In genomic region chr11:31870609-31871309, GRCh38 we compare ENCODE assay signal across 8 cellular contexts. TPM values are rescaled to one million over a fixed set of nuclear protein-coding genes. Genes with fewer than 3 reads are reported as not detected.
DNase-seq lines count a peak whose midpoint lies in the region; ATAC-seq and TF ChIP-seq lines count a peak whose summit lies in the region.

No MANE protein-coding gene starts in this region.

- peak; percentile 100 for TF ChIP-seq CTCF in A673 (conservative IDR thresholded peaks at IDR 0.05; ENCODE audit: low read depth, low read length)
- TF ChIP-seq CTCF in GM10248 (IDR thresholded peaks at IDR 0.05; ENCODE audit: control extremely low read depth, extremely low read depth, low read depth, missing control alignments): peak; percentile 60
- TF ChIP-seq CTCF in gastroesophageal sphincter (IDR thresholded peaks at IDR 0.05): peak in 3 of 4 experiments; percentile 18 to 66 (median 21)
- TF ChIP-seq CTCF in progenitor cell of endocrine pancreas (IDR thresholded peaks at IDR 0.05; ENCODE audit: unreplicated experiment): peak; percentile 74

- H3K36me3 ChIP-seq in A673 (ENCODE audit: insufficient read depth, low read length, poor library complexity, severe bottlenecking) (no peaks in the 10 kb centered on the region), gastroesophageal sphincter (no peaks in the 10 kb centered on the region)

- H3K4me1 Mint-ChIP-seq in progenitor cell of endocrine pancreas (ENCODE audit: low read depth): peaks cover 15% of the 10 kb centered on the region

- TF ChIP-seq POLR2A in gastroesophageal sphincter (IDR thresholded peaks at IDR 0.05): no peak

- POLR2A ChIA-PET in A673 (lab: Charles Lee; ENCODE audit: low non-redundant PET): interaction anchor here (0.6 kb wide), 1 partner anchor 54 kb away, joined by 13 read pairs; no protein-coding TSS in a partner anchor
- POLR2A ChIA-PET in GM10248 (lab: Yijun Ruan, JAX): no interaction called here

- WGBS in gastroesophageal sphincter (ENCODE audit: low coverage in 1 of 2), 2 donors: 40 to 81% methylated on average over 2 to 3 of the region's 13 CpGs

- H3K36me3 Mint-ChIP-seq in progenitor cell of endocrine pancreas (ENCODE audit: insufficient read depth): no peaks in the 10 kb centered on the region

- peak; percentile 96 for DNase-seq in A673 (ENCODE audit: low spot score)
- peak; percentile 51 for DNase-seq in GM10248 (ENCODE audit: extremely low spot score)
- peak; percentile 36 for DNase-seq in NCI-H1092 treated with DMSO at 0.1 percent for 48 hours (lab: John Stamatoyannopoulos, UW)
- peak; percentile 12 to 32 for DNase-seq in activated CD4-positive, alpha-beta T cell treated with anti-CD3 and anti-CD28 coated beads, Interleukin-2, amount 50 U/mL, for 48 hours
- DNase-seq in progenitor cell of endocrine pancreas (ENCODE audit: low spot score, unreplicated experiment): peak; percentile 58

- BruUV-seq in A673 (replicated peaks; lab: Mats Ljungman, UMichigan): no TSS peak

- intact Hi-C loops in A673 (cut with micrococcal nuclease; ENCODE audit: unreplicated experiment): loop anchor here (1.0 to 10.0 kb wide), 10 partner anchors 229 to 908 kb away; no protein-coding TSS in a partner anchor

- H3K27me3 Mint-ChIP-seq in progenitor cell of endocrine pancreas: peaks cover 53% of the 10 kb centered on the region

- ATAC-seq in gastroesophageal sphincter (peak; percentile 36), HG02970 (IDR thresholded peaks at IDR 0.05; ENCODE audit: low FRiP score, unreplicated experiment) (no peak), GM18858 (IDR thresholded peaks at IDR 0.05; ENCODE audit: unreplicated experiment) (no peak)

- H3K27me3 ChIP-seq in A673 (replicated peaks; ENCODE audit: insufficient read depth, low read depth, low read length, poor library complexity) (peaks cover 63% of the 10 kb centered on the region), gastroesophageal sphincter (peaks cover 28% of the 10 kb centered on the region)

- no peak overlapping the region for H3K4me3 ChIP-seq in A673 (ENCODE audit: low read depth, low read length, poor library complexity, severe bottlenecking)
- H3K4me3 ChIP-seq in gastroesophageal sphincter: no peak overlapping the region

- no peak overlapping the region for H3K27ac Mint-ChIP-seq in progenitor cell of endocrine pancreas

- H3K9me3 Mint-ChIP-seq in progenitor cell of endocrine pancreas (ENCODE audit: low read depth): no peaks in the 10 kb centered on the region

- CTCF ChIA-PET in A673 (lab: Charles Lee) (interaction anchor here (0.5 to 3.1 kb wide), 11 partner anchors 12 to 764 kb away, joined by 3 to 24 read pairs (median 4); no protein-coding TSS in a partner anchor), GM10248 (lab: Yijun Ruan, JAX) (interaction anchor here (0.7 to 5.4 kb wide), 32 partner anchors 7 to 764 kb away, joined by 3 to 26 read pairs (median 4); partner anchors contain the start of genes DCDC1 and DNAJC24)

- H3K27ac ChIP-seq in A673 (ENCODE audit: low read depth, low read length, poor library complexity, severe bottlenecking): no peak overlapping the region
- no peak overlapping the region for H3K27ac ChIP-seq in gastroesophageal sphincter

- no peaks in the 10 kb centered on the region for H3K9me3 ChIP-seq in A673 (ENCODE audit: low read depth, low read length, poor library complexity, severe bottlenecking)
- H3K9me3 ChIP-seq in gastroesophageal sphincter: peaks cover 0 to 9% (median 0%) of the 10 kb centered on the region in 3 donors

- H3K4me3 Mint-ChIP-seq in progenitor cell of endocrine pancreas (ENCODE audit: low read depth): peak overlapping the region; percentile 31

- TF ChIP-seq EP300 in gastroesophageal sphincter (IDR thresholded peaks at IDR 0.05): no peak

- no peaks in the 10 kb centered on the region for H3K4me1 ChIP-seq in A673 (ENCODE audit: insufficient read depth, low read length, poor library complexity, severe bottlenecking)
- H3K4me1 ChIP-seq in gastroesophageal sphincter: peaks cover 0 to 9% (median 0%) of the 10 kb centered on the region in 3 donors

RNA-seq across cellular contexts. Expression of gene PAX6, which starts 59.6 kb away (rescaled TPM):
- 22.4 and 33.9 TPM in 2 replicates for total RNA-seq in A673 (2021)
- 1 to 10 TPM in 1 of 4 donors, under 1 TPM in 3; 0.08 to 1.1 (median 0.55) TPM for total RNA-seq in gastroesophageal sphincter
- 7.5 and 7.6 TPM in 2 replicates for total RNA-seq in progenitor cell of endocrine pancreas

Comparison
In these comparisons a context has a peak if more than half of its experiments do, and no peak if none do; other contexts are left out.
1. DNase-seq: peak in every context shown above with its lines; median percentile 96 in A673; 58 in progenitor cell of endocrine pancreas; 51 in GM10248; 36 in NCI-H1092 treated with DMSO at 0.1 percent for 48 hours; 22 in activated CD4-positive, alpha-beta T cell treated with anti-CD3 and anti-CD28 coated beads, Interleukin-2, amount 50 U/mL, for 48 hours.
2. CTCF ChIP-seq: peak in every context shown above with its lines; median percentile 100 in A673; 74 in progenitor cell of endocrine pancreas; 60 in GM10248; 21 in gastroesophageal sphincter.